In the genomic region with DNA sequence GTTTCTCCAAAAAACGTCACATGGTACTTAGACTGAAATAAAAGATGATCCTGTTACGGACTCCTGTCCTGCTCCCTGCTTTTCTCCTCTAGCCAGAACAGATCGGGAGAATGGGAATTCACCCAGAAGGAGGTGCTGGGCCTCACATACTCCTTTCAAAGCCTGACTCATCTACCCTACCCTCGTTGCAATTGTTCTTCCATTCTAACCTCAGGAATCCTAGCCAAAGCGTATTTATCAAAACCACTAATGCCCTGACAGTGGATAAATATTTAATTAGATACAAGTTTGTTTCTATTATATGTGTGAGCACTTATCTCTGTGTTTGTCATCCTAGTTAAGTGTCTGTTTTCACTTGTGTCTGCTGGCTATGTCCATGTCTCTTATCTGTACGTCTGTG, we compare ENCODE assay signal across 13 cellular contexts. TPM values are rescaled to one million over a fixed set of nuclear protein-coding genes. Genes with fewer than 3 reads are reported as not detected.
DNase-seq lines count a peak whose midpoint lies in the region; ATAC-seq and TF ChIP-seq lines count a peak whose summit lies in the region.
"Had no signal": no experiment of that assay in that cellular context is flagged by ENCODE, and none has a peak within 500 bp of the region (broad histone marks: within the 10 kb centered on the region; RNA-seq: fewer than 3 reads in every experiment).

No MANE protein-coding gene starts in this region.

- no peak overlapping the region for H3K4me3 ChIP-seq in adipocyte (ENCODE audit: low read length)
- no peak overlapping the region for H3K4me3 ChIP-seq in fibroblast of villous mesenchyme (ENCODE audit: low read depth, low read length)
- no peak overlapping the region for H3K4me3 ChIP-seq in effector memory CD4-positive, alpha-beta T cell (ENCODE audit: insufficient read depth, low read depth, low read length, poor library complexity, severe bottlenecking)
- H3K4me3 ChIP-seq: A549, left lung had no signal

- H3K27ac ChIP-seq in effector memory CD4-positive, alpha-beta T cell (ENCODE audit: insufficient read depth, low read length, poor library complexity, severe bottlenecking) = no peak overlapping the region
- H3K27ac ChIP-seq: A549, left lung had no signal

- H3K36me3 ChIP-seq in adipocyte (ENCODE audit: control insufficient read depth, insufficient read depth, low read length, severe bottlenecking) = no peaks in the 10 kb centered on the region
- H3K36me3 ChIP-seq in effector memory CD4-positive, alpha-beta T cell (ENCODE audit: control insufficient read depth, insufficient read depth, low read length) = no peaks in the 10 kb centered on the region

- DNase-seq in A172 (ENCODE audit: low spot score) (peak; percentile 78), H4 (ENCODE audit: low spot score) (peak; percentile 52), adipocyte (ENCODE audit: low read depth) (no peak), fibroblast of villous mesenchyme (ENCODE audit: low read depth) (peak; percentile 16)
- no peak for DNase-seq in NK-92 treated with Interleukin-12 subunit alpha and Interleukin-12 subunit beta, amount 100 ng/mL, for 24 hours (lab: John Stamatoyannopoulos, UW)
- no peak for DNase-seq in effector memory CD4-positive, alpha-beta T cell
- DNase-seq: activated naive CD8-positive, alpha-beta T cell treated with anti-CD3 and anti-CD28 coated beads, Interleukin-2, amount 50 U/mL, for 24 hours; activated T-cell treated with anti-CD3 and anti-CD28 coated beads, Interleukin-2, amount 50 U/mL, for 4 hours; cortex of kidney; left lung had no signal

- no peak for TF ChIP-seq CTCF in fibroblast of villous mesenchyme (IDR thresholded peaks at IDR 0.05; ENCODE audit: insufficient read depth, low read depth, low read length)

- H3K9me3 ChIP-seq in adipocyte (ENCODE audit: control insufficient read depth, low read length) = no peaks in the 10 kb centered on the region
- H3K9me3 ChIP-seq in effector memory CD4-positive, alpha-beta T cell (ENCODE audit: control insufficient read depth, low read length) = no peaks in the 10 kb centered on the region
- H3K9me3 ChIP-seq: A549, left lung had no signal

- H3K4me1 ChIP-seq in adipocyte (ENCODE audit: control insufficient read depth, insufficient read depth, low read length) = peaks cover 13% of the 10 kb centered on the region
- no peaks in the 10 kb centered on the region for H3K4me1 ChIP-seq in effector memory CD4-positive, alpha-beta T cell (ENCODE audit: control insufficient read depth, insufficient read depth, low read length, poor library complexity, severe bottlenecking)
- H3K4me1 ChIP-seq: A549, left lung had no signal

- peak overlapping the region; percentile 35 for H3K9ac ChIP-seq in adipocyte (ENCODE audit: low read length)

- ATAC-seq in HG02571 (IDR thresholded peaks at IDR 0.05; ENCODE audit: unreplicated experiment) (no peak), GM19463 (IDR thresholded peaks at IDR 0.05; ENCODE audit: unreplicated experiment) (no peak)

- peaks cover 13% of the 10 kb centered on the region for H3K27me3 ChIP-seq in adipocyte (replicated peaks; ENCODE audit: control insufficient read depth, insufficient read depth, low read length)
- H3K27me3 ChIP-seq in effector memory CD4-positive, alpha-beta T cell (replicated peaks; ENCODE audit: control insufficient read depth, insufficient read depth, low read length, poor library complexity, severe bottlenecking) = no peaks in the 10 kb centered on the region
- H3K27me3 ChIP-seq: left lung had no signal

RNA-seq across cellular contexts. Expression of a gene that starts 21.7 kb away (rescaled TPM):
- total RNA-seq in A172 (2014; rRNA removed; shearing (Covaris generic)) = 2.9 and 3.7 TPM in 2 replicates
- total RNA-seq in H4 (2014; rRNA removed; shearing (Covaris generic)) = 1.9 and 2.2 TPM in 2 replicates
- total RNA-seq in fibroblast of villous mesenchyme = 0.43 and 0.64 TPM in 2 replicates

RNA-seq across cellular contexts. Expression of a gene that starts 22.9 kb away (rescaled TPM):
- 33.4 and 34.8 TPM in 2 replicates for total RNA-seq in A172 (2014; rRNA removed; shearing (Covaris generic))
- 25.8 and 28.5 TPM in 2 replicates for total RNA-seq in H4 (2014; rRNA removed; shearing (Covaris generic))
- total RNA-seq in fibroblast of villous mesenchyme = 23.2 and 29.4 TPM in 2 replicates

RNA-seq across cellular contexts. Expression of a gene that starts 29.5 kb away (rescaled TPM):
- 55.0 and 67.7 TPM in 2 replicates for total RNA-seq in A172 (2014; rRNA removed; shearing (Covaris generic))
- 22.6 and 31.5 TPM in 2 replicates for total RNA-seq in H4 (2014; rRNA removed; shearing (Covaris generic))
- 14.8 and 15.1 TPM in 2 replicates for total RNA-seq in fibroblast of villous mesenchyme

RNA-seq across cellular contexts. Expression of a gene that starts 33.5 kb away (rescaled TPM):
- not detected in 2 replicates for total RNA-seq in A172 (2014; rRNA removed; shearing (Covaris generic))
- 0.54 TPM in 1 of 2 replicates, not detected in the other for total RNA-seq in H4 (2014; rRNA removed; shearing (Covaris generic))
- total RNA-seq in fibroblast of villous mesenchyme = 0.43 TPM in 1 of 2 replicates, not detected in the other

RNA-seq across cellular contexts. Expression of a gene that starts 48.9 kb away (rescaled TPM):
- 14.3 and 16.4 TPM in 2 replicates for total RNA-seq in A172 (2014; rRNA removed; shearing (Covaris generic))
- 4.4 and 4.6 TPM in 2 replicates for total RNA-seq in H4 (2014; rRNA removed; shearing (Covaris generic))
- 10.0 and 11.7 TPM in 2 replicates for total RNA-seq in fibroblast of villous mesenchyme

Comparison
In these comparisons a context has a peak if more than half of its experiments do, and no peak if none do; other contexts are left out.
1. DNase-seq: peak in A172 (single experiment), H4 (single experiment) and fibroblast of villous mesenchyme (single experiment); none in adipocyte (single experiment), NK-92 treated with Interleukin-12 subunit alpha and Interleukin-12 subunit beta, amount 100 ng/mL, for 24 hours (single experiment) and effector memory CD4-positive, alpha-beta T cell (0 of 3).